ENCODE assay signal across 1 cellular context in genomic region chr1:10229903-10230302, GRCh38.
TF ChIP-seq lines count a peak whose summit lies in the region.

No MANE protein-coding gene starts in this region.

TF ChIP-seq in WTC11, 78 proteins besides CTCF, POLR2A, EP300 and RAD21 (continued from another document):
- no peak for TF ChIP-seq ATF6 (CRISPR knock-in tag; IDR thresholded peaks at IDR 0.05)
- no peak for TF ChIP-seq PRDM15 (CRISPR knock-in tag; IDR thresholded peaks at IDR 0.05)
- no peak for TF ChIP-seq E2F5 (CRISPR knock-in tag; IDR thresholded peaks at IDR 0.05)
- TF ChIP-seq TEAD1 (CRISPR knock-in tag; IDR thresholded peaks at IDR 0.05): no peak
- TF ChIP-seq ZNF671 (CRISPR knock-in tag; IDR thresholded peaks at IDR 0.05): no peak
- no peak for TF ChIP-seq AR (CRISPR knock-in tag; IDR thresholded peaks at IDR 0.05)
- no peak for TF ChIP-seq NFATC4 (CRISPR knock-in tag; IDR thresholded peaks at IDR 0.05)
- no peak for TF ChIP-seq ZMAT4 (CRISPR knock-in tag; IDR thresholded peaks at IDR 0.05)
- no peak for TF ChIP-seq GRHL2 (CRISPR knock-in tag; IDR thresholded peaks at IDR 0.05; ENCODE audit: insufficient replicate concordance, severe bottlenecking)
- no peak for TF ChIP-seq PRRX2 (CRISPR knock-in tag; IDR thresholded peaks at IDR 0.05)
